Comparison of ENCODE assay signal across 2 cellular contexts in genomic region chr6:144820270-144820669, GRCh38.
TF ChIP-seq lines count a peak whose summit lies in the region.

No MANE protein-coding gene starts in this region.

TF ChIP-seq in IMR-90, 13 proteins besides CTCF, POLR2A, EP300 and RAD21:
- TF ChIP-seq MAFK (IDR thresholded peaks at IDR 0.05; ENCODE audit: low read depth, low read length) = no peak
- no peak for TF ChIP-seq SMC3 (IDR thresholded peaks at IDR 0.05; ENCODE audit: low read depth, low read length)
- TF ChIP-seq RCOR1 (IDR thresholded peaks at IDR 0.05; ENCODE audit: insufficient replicate concordance, low read length) = no peak
- no peak for TF ChIP-seq RFX5 (IDR thresholded peaks at IDR 0.05; ENCODE audit: low read depth, low read length)
- TF ChIP-seq ELK1 (IDR thresholded peaks at IDR 0.05; ENCODE audit: borderline replicate concordance, low read depth, low read length) = no peak
- TF ChIP-seq USF2 (IDR thresholded peaks at IDR 0.05; ENCODE audit: low read depth, low read length) = no peak
- no peak for TF ChIP-seq MAZ (IDR thresholded peaks at IDR 0.05; ENCODE audit: borderline replicate concordance, low read depth, low read length)
- TF ChIP-seq FOS (IDR thresholded peaks at IDR 0.05; ENCODE audit: low read depth, low read length) = no peak
- TF ChIP-seq CEBPB (IDR thresholded peaks at IDR 0.05; ENCODE audit: low read depth, low read length) = no peak
- no peak for TF ChIP-seq MXI1 (IDR thresholded peaks at IDR 0.05; ENCODE audit: borderline replicate concordance, low read depth, low read length)
- no peak for TF ChIP-seq CHD1 (IDR thresholded peaks at IDR 0.05; ENCODE audit: low read depth, low read length)
- no peak for TF ChIP-seq BHLHE40 (IDR thresholded peaks at IDR 0.05; ENCODE audit: low read depth, low read length)

TF ChIP-seq in GM12878, 131 proteins besides CTCF, POLR2A, EP300 and RAD21:
- TF ChIP-seq USF2 (IDR thresholded peaks at IDR 0.05; ENCODE audit: borderline replicate concordance, low read depth, low read length) = no peak
- TF ChIP-seq ATF3 (IDR thresholded peaks at IDR 0.05; ENCODE audit: borderline replicate concordance, extremely low read depth, low read depth, low read length) = no peak
- no peak for TF ChIP-seq RAD51 (IDR thresholded peaks at IDR 0.05)
- no peak for TF ChIP-seq HDGF (IDR thresholded peaks at IDR 0.05)
- TF ChIP-seq MYB (IDR thresholded peaks at IDR 0.05; ENCODE audit: borderline replicate concordance, low read depth, low read length) = no peak
- TF ChIP-seq RUNX3 (IDR thresholded peaks at IDR 0.05; ENCODE audit: low read length) = peak; percentile 84
- TF ChIP-seq BCL3 (IDR thresholded peaks at IDR 0.05; ENCODE audit: borderline replicate concordance, insufficient read depth, low read depth, low read length, poor library complexity, severe bottlenecking) = no peak
- no peak for TF ChIP-seq ZSCAN29 (IDR thresholded peaks at IDR 0.05)
- no peak for TF ChIP-seq WRNIP1 (IDR thresholded peaks at IDR 0.05; ENCODE audit: borderline replicate concordance, low read depth, low read length)
- no peak for TF ChIP-seq TAF1 (IDR thresholded peaks at IDR 0.05; ENCODE audit: borderline replicate concordance, low read depth, low read length)
- no peak for TF ChIP-seq KLF5 (IDR thresholded peaks at IDR 0.05; ENCODE audit: partially characterized antibody)
- no peak for TF ChIP-seq PBX3 (IDR thresholded peaks at IDR 0.05; ENCODE audit: insufficient replicate concordance, low read depth, low read length)
- TF ChIP-seq SMC3 (IDR thresholded peaks at IDR 0.05; ENCODE audit: borderline replicate concordance, low read length) = no peak
- peak; percentile 10; the same call in 1 of the 2 replicates for TF ChIP-seq JUNB (IDR thresholded peaks at IDR 0.05)
- no peak for TF ChIP-seq BCLAF1 (IDR thresholded peaks at IDR 0.05)
- 0 out of 2 replicates have a peak, but pooled peaks have one; percentile 35 for TF ChIP-seq MEF2A (IDR thresholded peaks at IDR 0.05; ENCODE audit: insufficient read depth, low read depth, low read length)
- TF ChIP-seq BMI1 (IDR thresholded peaks at IDR 0.05; ENCODE audit: borderline replicate concordance) = no peak
- TF ChIP-seq RB1 (IDR thresholded peaks at IDR 0.05; ENCODE audit: borderline replicate concordance) = no peak
- peak; percentile 54; the same call in 1 of the 2 replicates for TF ChIP-seq ATF2 (IDR thresholded peaks at IDR 0.05; ENCODE audit: low read length)
- no peak for TF ChIP-seq SUZ12 (IDR thresholded peaks at IDR 0.05; ENCODE audit: unreplicated experiment)
- no peak for TF ChIP-seq ASH2L (IDR thresholded peaks at IDR 0.05; ENCODE audit: borderline replicate concordance, low read depth)
- no peak for TF ChIP-seq RBBP5 (conservative IDR thresholded peaks at IDR 0.05)
- no peak for TF ChIP-seq HDAC6 (IDR thresholded peaks at IDR 0.05; ENCODE audit: unreplicated experiment)
- TF ChIP-seq NR2C2 (IDR thresholded peaks at IDR 0.05; ENCODE audit: borderline replicate concordance, control insufficient read depth, insufficient read length, low read depth) = no peak
- no peak for TF ChIP-seq MEF2B (IDR thresholded peaks at IDR 0.05; ENCODE audit: partially characterized antibody, poor library complexity, severe bottlenecking)
- TF ChIP-seq NFIC (IDR thresholded peaks at IDR 0.05; ENCODE audit: low read depth, low read length) = peak; percentile 44; the same call in 1 of the 2 replicates
